Comparison of ENCODE assay signal across 9 cellular contexts in the genomic region with DNA sequence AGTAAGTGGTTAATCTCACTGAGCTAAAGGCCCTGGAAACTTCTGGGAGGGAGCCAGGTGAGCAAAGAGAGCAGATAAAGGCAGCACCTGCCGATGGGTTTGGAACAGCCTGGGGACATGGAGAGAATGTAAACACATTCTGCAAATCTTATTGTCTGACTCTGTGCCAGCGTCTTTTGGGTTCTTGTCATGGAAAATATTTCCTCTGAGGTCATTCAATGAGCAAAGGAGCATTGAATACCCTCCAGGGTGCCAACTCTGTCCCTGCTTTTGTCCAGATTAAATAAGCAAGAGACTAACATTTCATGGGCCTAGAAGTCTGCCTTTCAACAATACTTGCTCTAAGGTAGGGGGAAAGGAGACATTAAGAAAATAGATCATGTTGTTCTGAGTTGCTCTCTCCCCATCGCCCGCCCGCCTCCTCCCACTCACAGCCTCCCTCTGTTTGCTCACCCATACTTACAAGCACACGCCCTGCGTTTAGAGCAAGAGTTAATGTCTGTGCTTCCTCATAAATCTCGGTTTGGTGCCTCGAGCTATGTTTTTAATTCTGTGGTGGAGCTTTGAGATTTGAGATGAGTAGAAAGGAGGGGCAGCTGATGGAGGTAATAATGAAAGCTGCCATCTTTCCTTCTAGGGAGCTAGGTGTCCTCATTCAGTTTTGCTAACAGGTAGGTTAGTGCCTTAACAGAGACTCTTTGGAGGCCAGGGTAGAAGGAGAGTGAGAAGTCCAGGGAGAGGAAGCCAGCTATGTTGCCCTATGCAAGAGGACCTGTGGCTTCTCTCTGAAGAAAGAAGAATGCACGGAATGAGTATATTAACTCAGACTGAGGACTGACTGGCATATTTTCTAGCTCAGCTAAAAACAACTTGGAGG.
DNase-seq lines count a peak whose midpoint lies in the region; ATAC-seq and TF ChIP-seq lines count a peak whose summit lies in the region.
"Had no signal": no experiment of that assay in that cellular context is flagged by ENCODE, and none has a peak within 500 bp of the region (broad histone marks: within the 10 kb centered on the region; RNA-seq: fewer than 3 reads in every experiment).

No MANE protein-coding gene starts in this region.

- H3K4me1 Mint-ChIP-seq in stimulated activated effector memory CD8-positive, alpha-beta T cell treated with anti-CD3 and anti-CD28 coated beads, Interleukin-12 subunit alpha, Interleukin-12 subunit beta, amount 100 ng/mL, for 72 hours, result peaks cover 23% of the 10 kb centered on the region

- H3K4me3 Mint-ChIP-seq in stimulated activated effector memory CD8-positive, alpha-beta T cell treated with anti-CD3 and anti-CD28 coated beads, Interleukin-12 subunit alpha, Interleukin-12 subunit beta, amount 100 ng/mL, for 72 hours, result peak overlapping the region; percentile 30

- DNase-seq in stimulated activated CD4-positive, alpha-beta T cell treated with anti-CD3 and anti-CD28 coated beads, Interleukin-15, amount 100 ng/mL, for 24 hours, result peak; percentile 34
- no peak for DNase-seq in stimulated activated CD4-positive, alpha-beta T cell treated with anti-CD3 and anti-CD28 coated beads, Interleukin-12 subunit alpha, Interleukin-12 subunit beta, amount 100 ng/mL, for 4 hours
- DNase-seq in NT2/D1 (ENCODE audit: low read depth, low spot score), result peak; percentile 44
- no peak for DNase-seq in stimulated activated effector memory CD8-positive, alpha-beta T cell treated with anti-CD3 and anti-CD28 coated beads, Interleukin-12 subunit alpha, Interleukin-12 subunit beta, amount 100 ng/mL, for 72 hours (ENCODE audit: low spot score in 2 of 2)
- DNase-seq in GM10266 (ENCODE audit: extremely low spot score), result no peak
- DNase-seq: left cardiac atrium had no signal

- H3K4me3 ChIP-seq in NT2/D1 (ENCODE audit: insufficient read length, low read depth) (no peak overlapping the region), endocrine pancreas (ENCODE audit: control insufficient read depth, insufficient read depth, low read length) (peak overlapping the region; percentile 4)

- peak; percentile 57 for ATAC-seq in stimulated activated effector memory CD8-positive, alpha-beta T cell treated with anti-CD3 and anti-CD28 coated beads, Interleukin-12 subunit alpha, Interleukin-12 subunit beta, amount 100 ng/mL, for 72 hours
- ATAC-seq in HG02642 (IDR thresholded peaks at IDR 0.05; ENCODE audit: poor library complexity, unreplicated experiment) (no peak), GM18517 (IDR thresholded peaks at IDR 0.05; ENCODE audit: unreplicated experiment) (no peak)

- H3K27ac Mint-ChIP-seq in stimulated activated effector memory CD8-positive, alpha-beta T cell treated with anti-CD3 and anti-CD28 coated beads, Interleukin-12 subunit alpha, Interleukin-12 subunit beta, amount 100 ng/mL, for 72 hours, result peak overlapping the region; percentile 64

- H3K9ac ChIP-seq in NT2/D1 (ENCODE audit: insufficient read length, low read depth), result no peak overlapping the region
- H3K9ac ChIP-seq in endocrine pancreas (ENCODE audit: control insufficient read depth, insufficient read depth, low read length), result no peak overlapping the region

- H3K27me3 ChIP-seq in NT2/D1 (ENCODE audit: insufficient read depth, insufficient read length) (no peaks in the 10 kb centered on the region), endocrine pancreas (ENCODE audit: control insufficient read depth, insufficient read depth, low read length) (no peaks in the 10 kb centered on the region)

- H3K9me3 ChIP-seq in NT2/D1 (ENCODE audit: insufficient read depth, low read length) (no peaks in the 10 kb centered on the region), endocrine pancreas (ENCODE audit: control insufficient read depth, low read length) (no peaks in the 10 kb centered on the region)

- TF ChIP-seq CTCF in GM10266 (IDR thresholded peaks at IDR 0.05; ENCODE audit: control insufficient read depth, insufficient read depth, low read depth, missing control alignments), result no peak

- H3K4me1 ChIP-seq in NT2/D1 (ENCODE audit: insufficient read depth, insufficient read length) (no peaks in the 10 kb centered on the region), endocrine pancreas (ENCODE audit: control insufficient read depth, insufficient read depth, low read length) (peaks cover 6% of the 10 kb centered on the region)

- no peaks in the 10 kb centered on the region for H3K36me3 ChIP-seq in NT2/D1 (ENCODE audit: insufficient read depth, insufficient read length, low read length)
- H3K36me3 ChIP-seq in endocrine pancreas (ENCODE audit: control insufficient read depth, insufficient read depth, low read length), result no peaks in the 10 kb centered on the region

- no peaks in the 10 kb centered on the region for H3K9me3 Mint-ChIP-seq in stimulated activated effector memory CD8-positive, alpha-beta T cell treated with anti-CD3 and anti-CD28 coated beads, Interleukin-12 subunit alpha, Interleukin-12 subunit beta, amount 100 ng/mL, for 72 hours

- H3K36me3 Mint-ChIP-seq in stimulated activated effector memory CD8-positive, alpha-beta T cell treated with anti-CD3 and anti-CD28 coated beads, Interleukin-12 subunit alpha, Interleukin-12 subunit beta, amount 100 ng/mL, for 72 hours, result no peaks in the 10 kb centered on the region

Comparison
In these comparisons a context has a peak if more than half of its experiments do, and no peak if none do; other contexts are left out.
1. DNase-seq: peak in stimulated activated CD4-positive, alpha-beta T cell treated with anti-CD3 and anti-CD28 coated beads, Interleukin-15, amount 100 ng/mL, for 24 hours (single experiment) and NT2/D1 (single experiment); none in stimulated activated CD4-positive, alpha-beta T cell treated with anti-CD3 and anti-CD28 coated beads, Interleukin-12 subunit alpha, Interleukin-12 subunit beta, amount 100 ng/mL, for 4 hours (single experiment), stimulated activated effector memory CD8-positive, alpha-beta T cell treated with anti-CD3 and anti-CD28 coated beads, Interleukin-12 subunit alpha, Interleukin-12 subunit beta, amount 100 ng/mL, for 72 hours (0 of 2) and GM10266 (single experiment).